ENCODE assay signal across 8 cellular contexts in the genomic region with DNA sequence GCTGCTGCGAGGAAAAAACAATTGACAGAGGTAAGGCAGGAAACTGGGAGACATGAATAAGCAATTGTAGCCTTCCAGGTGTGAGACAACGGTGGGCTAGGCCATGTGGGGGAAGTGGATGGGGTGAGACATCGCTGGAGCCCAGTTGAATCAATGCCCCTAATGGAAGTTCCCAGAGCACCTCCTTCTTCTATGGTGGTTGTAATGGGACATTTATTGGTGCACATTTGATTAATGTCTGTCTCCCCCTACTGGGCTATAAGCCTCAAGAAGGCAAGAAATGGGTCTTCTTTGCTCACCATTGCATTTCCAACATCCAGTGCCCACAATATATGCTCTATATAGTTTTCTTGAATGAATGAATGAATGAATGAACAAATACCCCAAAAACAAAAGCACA. TPM values are rescaled to one million over a fixed set of nuclear protein-coding genes. Genes with fewer than 3 reads are reported as not detected.
DNase-seq lines count a peak whose midpoint lies in the region; ATAC-seq, FAIRE-seq and TF ChIP-seq lines count a peak whose summit lies in the region.

No MANE protein-coding gene starts in this region.

- H3K79me2 ChIP-seq in keratinocyte (ENCODE audit: control insufficient read depth, insufficient read depth, low read length) = no peaks in the 10 kb centered on the region

- no peak overlapping the region for H2AFZ ChIP-seq in keratinocyte (ENCODE audit: control insufficient read depth, low read length)

- TF ChIP-seq CTCF in D721Med (IDR thresholded peaks at IDR 0.05; ENCODE audit: insufficient read depth, missing control alignments) (peak; percentile 27), HL-60 (IDR thresholded peaks at IDR 0.05; ENCODE audit: insufficient read depth, low read length) (peak; percentile 55), keratinocyte (optimal IDR thresholded peaks at IDR 0.05 in 1 of 3, IDR thresholded peaks at IDR 0.05 in 1 of 3, conservative IDR thresholded peaks at IDR 0.05 in 1 of 3; ENCODE audit: extremely low read depth in 1 of 3, insufficient read depth in 2 of 3, low read length in 3 of 3) (peak; percentile 49 to 60 (median 54)), heart left ventricle (IDR thresholded peaks at IDR 0.05) (peak in 3 of 12 donors; percentile 14 to 18 (median 15)), psoas muscle (IDR thresholded peaks at IDR 0.05) (no peak)

- H3K9me3 ChIP-seq in keratinocyte (ENCODE audit: control insufficient read depth, low read depth, low read length) = no peaks in the 10 kb centered on the region
- H3K9me3 ChIP-seq in heart left ventricle = no peaks in the 10 kb centered on the region
- no peaks in the 10 kb centered on the region for H3K9me3 ChIP-seq in psoas muscle

- H3K4me3 ChIP-seq in HL-60 (replicated peaks; ENCODE audit: insufficient read depth, low read length) = no peak overlapping the region
- no peak overlapping the region for H3K4me3 ChIP-seq in keratinocyte (ENCODE audit: control insufficient read depth in 2 of 3, extremely low read depth in 1 of 3, insufficient read depth in 2 of 3, low read depth in 1 of 3, low read length in 3 of 3)
- no peak overlapping the region for H3K4me3 ChIP-seq in heart left ventricle
- H3K4me3 ChIP-seq in psoas muscle = no peak overlapping the region

- no peaks in the 10 kb centered on the region for H3K36me3 ChIP-seq in keratinocyte (ENCODE audit: control insufficient read depth in 2 of 2, extremely low read depth in 1 of 2, insufficient read depth in 2 of 2, low read length in 2 of 2)
- H3K36me3 ChIP-seq in heart left ventricle = no peaks in the 10 kb centered on the region
- no peaks in the 10 kb centered on the region for H3K36me3 ChIP-seq in psoas muscle (ENCODE audit: insufficient read depth in 1 of 2, low read depth in 1 of 2)

- H3K4me1 ChIP-seq in keratinocyte (ENCODE audit: control insufficient read depth, extremely low read depth, insufficient read depth, low read length) = no peaks in the 10 kb centered on the region
- H3K4me1 ChIP-seq in heart left ventricle = peaks cover 0 to 9% (median 0%) of the 10 kb centered on the region in 12 donors
- no peaks in the 10 kb centered on the region for H3K4me1 ChIP-seq in psoas muscle

- H3K27me3 ChIP-seq in HL-60 (ENCODE audit: insufficient read depth, poor library complexity, severe bottlenecking) (peaks cover 16% of the 10 kb centered on the region), keratinocyte (ENCODE audit: control insufficient read depth, extremely low read depth, insufficient read depth, low read length) (peaks cover 12% of the 10 kb centered on the region), heart left ventricle (peaks cover 0 to 48% (median 8%) of the 10 kb centered on the region in 9 donors), psoas muscle (ENCODE audit: insufficient read depth in 3 of 3, low read length in 2 of 3) (peaks cover 2 to 25% (median 4%) of the 10 kb centered on the region in 3 donors)

- H3K27ac ChIP-seq in HL-60 (replicated peaks) (no peak overlapping the region), keratinocyte (ENCODE audit: control insufficient read depth, insufficient read depth, low read length) (no peak overlapping the region), heart left ventricle (no peak overlapping the region), psoas muscle (no peak overlapping the region)

- ATAC-seq in heart left ventricle = no peak
- no peak for ATAC-seq in Right ventricle myocardium superior (ENCODE audit: poor library complexity)
- no peak for ATAC-seq in psoas muscle

- no peak for FAIRE-seq in D721Med (lab: Jason Lieb, UNC)
- no peak for FAIRE-seq in keratinocyte (lab: Jason Lieb, UNC)

- TF ChIP-seq POLR2A in heart left ventricle (IDR thresholded peaks at IDR 0.05) = no peak

- DNase-seq in D721Med (ENCODE audit: insufficient read length, low spot score) = no peak
- peak; percentile 29 to 44 for DNase-seq in HL-60 (ENCODE audit: low read depth in 1 of 2, low spot score in 1 of 2)
- peak; percentile 61 for DNase-seq in RPMI8226
- no peak for DNase-seq in keratinocyte (ENCODE audit: low read depth, low spot score)
- no peak for DNase-seq in heart left ventricle
- DNase-seq in Right ventricle myocardium superior = no peak
- no peak for DNase-seq in psoas muscle
- DNase-seq in putamen (ENCODE audit: low spot score) = no peak

- no peak overlapping the region for H3K4me2 ChIP-seq in keratinocyte (ENCODE audit: control insufficient read depth, extremely low read depth, insufficient read depth, low read depth, low read length)

- intact Hi-C loops in heart left ventricle (cut with DNase I) (no loop called here), Right ventricle myocardium superior (cut with DNase I) (no loop called here), psoas muscle (cut with DNase I) (no loop called here)

- WGBS in heart left ventricle, 4 donors = 59 to 74% (median 63%) methylated on average over 3 of the region's 3 CpGs
- whole genome bisulfite sequencing in psoas muscle, 3 donors = 58 to 67% (median 66%) methylated on average over 3 of the region's 3 CpGs

- dilution Hi-C loops in keratinocyte (cut with MboI; ENCODE audit: extremely low pct_ligation_motif_present, low sequenced_read_pairs) = no loop called here

- H4K20me1 ChIP-seq in keratinocyte (ENCODE audit: control insufficient read depth, extremely low read depth, insufficient read depth, low read length) = no peaks in the 10 kb centered on the region

- H3K9ac ChIP-seq in keratinocyte (ENCODE audit: control insufficient read depth, extremely low read depth, insufficient read depth, low read length) = no peak overlapping the region

- no peaks in the 10 kb centered on the region for H3K9me1 ChIP-seq in keratinocyte (ENCODE audit: control insufficient read depth, extremely low read depth, insufficient read depth, low read length)

RNA-seq across cellular contexts. Expression of a gene that starts 22.7 kb away (rescaled TPM):
- not detected in 3 replicates for polyA plus RNA-seq in keratinocyte
- not detected for polyA plus RNA-seq in keratinocyte (2011; ENCODE audit: low read depth)
- polyA plus RNA-seq in keratinocyte (2011; cell fraction: cytosol; rRNA removed) = not detected in 2 replicates
- polyA plus RNA-seq in keratinocyte (2011; cell fraction: nucleus; rRNA removed) = not detected in 2 replicates
- polyA plus RNA-seq in keratinocyte (2012; ENCODE audit: low replicate concordance) = not detected in 2 replicates
- polyA minus RNA-seq in keratinocyte = not detected in 3 replicates
- not detected for polyA minus RNA-seq in keratinocyte (2011; cell fraction: cytosol; rRNA and poly(A)+ RNA removed)
- polyA minus RNA-seq in keratinocyte (2011; cell fraction: nucleus; rRNA and poly(A)+ RNA removed) = not detected in 2 replicates
- total RNA-seq in heart left ventricle = 1 to 10 TPM in 3 of 9 donors, under 1 TPM in 5, not detected in 1; 0.19 to 8.6 (median 0.46) TPM
- polyA plus RNA-seq in heart left ventricle = 1 to 10 TPM in 1 of 2 donors, under 1 TPM in 1; 0.30 to 1.1 TPM
- 0.38 TPM for total RNA-seq in Right ventricle myocardium superior
- under 1 TPM in 3 of 4 donors, not detected in 1; 0.21 to 0.50 (median 0.49) TPM for total RNA-seq in psoas muscle
- polyA plus RNA-seq in psoas muscle = under 1 TPM; 0.09 to 0.27 (median 0.21) TPM

RNA-seq across cellular contexts. Expression of a gene that starts 54.1 kb away (rescaled TPM):
- polyA plus RNA-seq in keratinocyte (not detected in 3 replicates), heart left ventricle (not detected), psoas muscle (not detected)
- not detected for polyA plus RNA-seq in keratinocyte (2011; ENCODE audit: low read depth)
- not detected in 2 replicates for polyA plus RNA-seq in keratinocyte (2011; cell fraction: cytosol; rRNA removed)
- not detected in 2 replicates for polyA plus RNA-seq in keratinocyte (2011; cell fraction: nucleus; rRNA removed)
- polyA plus RNA-seq in keratinocyte (2012; ENCODE audit: low replicate concordance) = not detected in 2 replicates
- polyA minus RNA-seq in keratinocyte = not detected in 3 replicates
- not detected for polyA minus RNA-seq in keratinocyte (2011; cell fraction: cytosol; rRNA and poly(A)+ RNA removed)
- polyA minus RNA-seq in keratinocyte (2011; cell fraction: nucleus; rRNA and poly(A)+ RNA removed) = not detected in 2 replicates
- total RNA-seq in heart left ventricle (not detected), Right ventricle myocardium superior (not detected), psoas muscle (not detected)

Comparison
In these comparisons a context has a peak if more than half of its experiments do, and no peak if none do; other contexts are left out.
1. DNase-seq: peak in HL-60 (2 of 2) and RPMI8226 (single experiment); none in D721Med (single experiment), keratinocyte (single experiment), heart left ventricle (0 of 5), Right ventricle myocardium superior (single experiment), psoas muscle (0 of 2) and putamen (single experiment).